ENCODE assay signal across 20 cellular contexts in genomic region chr5:65771266-65771665, GRCh38.
"Had no signal": no experiment of that assay in that cellular context is flagged by ENCODE, and none has a peak within 500 bp of the region (broad histone marks: within the 10 kb centered on the region; RNA-seq: fewer than 3 reads in every experiment).

No MANE protein-coding gene starts in this region.

- H3K27ac ChIP-seq: epithelial cell of prostate, esophagus muscularis mucosa, hepatocyte, neutrophil, suprapubic skin, tibial artery, upper lobe of left lung, uterus had no signal

- DNase-seq: cortex of kidney; effector memory CD4-positive, alpha-beta T cell; head of caudate nucleus; kidney glomerular epithelial cell; mucosa of descending colon; naive thymus-derived CD8-positive, alpha-beta T cell; posterior cingulate gyrus; right cardiac atrium; small intestine; stimulated activated CD4-positive, alpha-beta T cell treated with anti-CD3 and anti-CD28 coated beads, Interleukin-12 subunit alpha, Interleukin-12 subunit beta, amount 100 ng/mL, for 4 hours; stimulated activated CD4-positive, alpha-beta T cell treated with anti-CD3 and anti-CD28 coated beads, Interleukin-2, amount 100 ng/mL, for 48 hours; stimulated activated naive CD4-positive, alpha-beta T cell treated with Interleukin-2 at 50 U/mL for 16 hours; tibial artery; upper lobe of left lung; uterus had no signal

- ATAC-seq: mucosa of descending colon; naive thymus-derived CD8-positive, alpha-beta T cell; right cardiac atrium had no signal
